ENCODE assay signal across 10 cellular contexts in the genomic region with DNA sequence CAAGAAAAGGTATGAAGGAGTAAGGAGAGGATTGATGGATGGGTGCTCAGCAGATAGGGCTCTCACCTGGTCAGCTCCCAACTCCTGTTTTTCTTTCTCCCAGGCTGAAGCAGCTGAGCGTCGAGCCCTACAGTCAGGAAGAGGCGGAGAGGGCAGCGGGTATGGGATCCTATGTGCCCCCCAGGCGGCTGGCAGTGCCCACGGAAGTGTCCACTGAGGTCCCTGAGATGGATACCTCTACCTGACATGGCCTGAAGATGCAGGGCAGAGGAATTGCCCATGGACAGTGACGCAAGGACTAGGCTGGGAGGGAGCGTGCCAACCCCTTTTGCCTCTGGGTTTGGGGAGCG. TPM values are rescaled to one million over a fixed set of nuclear protein-coding genes. Genes with fewer than 3 reads are reported as not detected.
DNase-seq lines count a peak whose midpoint lies in the region; ATAC-seq, FAIRE-seq and TF ChIP-seq lines count a peak whose summit lies in the region.
"Had no signal": no experiment of that assay in that cellular context is flagged by ENCODE, and none has a peak within 500 bp of the region (broad histone marks: within the 10 kb centered on the region; RNA-seq: fewer than 3 reads in every experiment).

No MANE protein-coding gene starts in this region.

- no peak for TF ChIP-seq POLR2A in GM12878 (IDR thresholded peaks at IDR 0.05; ENCODE audit: low read depth, low read length)
- TF ChIP-seq POLR2A in right lobe of liver (IDR thresholded peaks at IDR 0.05), result no peak
- TF ChIP-seq POLR2A in thyroid gland (IDR thresholded peaks at IDR 0.05), result no peak

- H3K9me3 ChIP-seq in GM12878 (replicated peaks; ENCODE audit: control insufficient read depth, insufficient read depth, low read length), result no peaks in the 10 kb centered on the region
- H3K9me3 ChIP-seq in right lobe of liver, result no peaks in the 10 kb centered on the region
- no peaks in the 10 kb centered on the region for H3K9me3 ChIP-seq in thyroid gland

- intact Hi-C loops in GM12878 (cut with micrococcal nuclease; ENCODE audit: unreplicated experiment) (no loop called here), right lobe of liver (cut with DNase I) (no loop called here), thyroid gland (cut with DNase I) (loop anchor here (5.0 kb wide), 1 partner anchor 62 kb away; the partner anchor contains the start of gene CEP85)

- peak overlapping the region; percentile 89 for H3K4me3 Mint-ChIP-seq in activated CD8-positive, alpha-beta memory T cell treated with anti-CD3 and anti-CD28 coated beads, Interleukin-2, amount 10 ng/mL, durations not matched to agents 7 days and 5 days

- SMC1A ChIA-PET in GM12878 (lab: Charles Lee; ENCODE audit: uncharacterized antibody, unreplicated experiment), result interaction anchor here (0.7 to 1.7 kb wide), 5 partner anchors 57 to 151 kb away, joined by 3 to 23 read pairs (median 5); partner anchors contain the start of genes CD52 and CEP85

- peaks cover 5% of the 10 kb centered on the region for H3K27me3 Mint-ChIP-seq in activated CD8-positive, alpha-beta memory T cell treated with anti-CD3 and anti-CD28 coated beads, Interleukin-2, amount 10 ng/mL, durations not matched to agents 7 days and 5 days

- no peaks in the 10 kb centered on the region for H3K36me3 Mint-ChIP-seq in activated CD8-positive, alpha-beta memory T cell treated with anti-CD3 and anti-CD28 coated beads, Interleukin-2, amount 10 ng/mL, durations not matched to agents 7 days and 5 days

- no peaks in the 10 kb centered on the region for H3K9me3 Mint-ChIP-seq in activated CD8-positive, alpha-beta memory T cell treated with anti-CD3 and anti-CD28 coated beads, Interleukin-2, amount 10 ng/mL, durations not matched to agents 7 days and 5 days (ENCODE audit: low read depth)

- no peak for DNase-seq in activated CD8-positive, alpha-beta memory T cell treated with anti-CD3 and anti-CD28 coated beads, Interleukin-2, amount 10 ng/mL, durations not matched to agents 7 days and 5 days
- no peak for DNase-seq in activated CD8-positive, alpha-beta memory T cell treated with anti-CD3 and anti-CD28 coated beads, Interleukin-2, amount 50 U/mL, for 48 hours
- DNase-seq in GM12878 (ENCODE audit: low read depth, low spot score), result no peak
- no peak for DNase-seq in right lobe of liver
- DNase-seq in thyroid gland, result peak in 1 of 2 donors; percentile 13
- DNase-seq in frontal cortex (ENCODE audit: low spot score in 2 of 2), result no peak
- no peak for DNase-seq in GM19240 (ENCODE audit: insufficient read length, low spot score)
- no peak for DNase-seq in superior temporal gyrus (ENCODE audit: extremely low spot score)
- DNase-seq: stimulated activated CD8-positive, alpha-beta memory T cell treated with anti-CD3 and anti-CD28 coated beads, Interleukin-4, amount 100 ng/mL, for 48 hours had no signal

- H3K4me1 ChIP-seq in GM12878 (ENCODE audit: control insufficient read depth, insufficient read depth, low read length), result peaks cover 7% of the 10 kb centered on the region
- peaks cover 0 to 11% (median 3%) of the 10 kb centered on the region in 4 donors for H3K4me1 ChIP-seq in right lobe of liver
- H3K4me1 ChIP-seq in thyroid gland, result peaks cover 8 to 18% of the 10 kb centered on the region in 2 donors

- H3K9ac ChIP-seq in GM12878 (ENCODE audit: control insufficient read depth, insufficient read depth, low read length), result peak overlapping the region; percentile 90

- BruUV-seq in GM12878 (replicated peaks; lab: Mats Ljungman, UMichigan), result TSS peak; percentile 95

- POLR2A ChIA-PET in GM12878 (lab: Charles Lee), result interaction anchor here (0.6 to 2.0 kb wide), 4 partner anchors 8 to 64 kb away, joined by 3 to 11 read pairs (median 4); partner anchors contain the start of gene CEP85

- H2AFZ ChIP-seq in GM12878 (ENCODE audit: control insufficient read depth, low read depth, low read length), result peak overlapping the region; percentile 72

- H3K36me3 ChIP-seq in GM12878 (ENCODE audit: control insufficient read depth in 2 of 2, insufficient read depth in 2 of 2, low read length in 1 of 2) (no peaks in the 10 kb centered on the region; a peak in 1 of 4 replicates), right lobe of liver (no peaks in the 10 kb centered on the region), thyroid gland (no peaks in the 10 kb centered on the region)

- peak overlapping the region; percentile 79 for H3K27ac ChIP-seq in GM12878 (ENCODE audit: control insufficient read depth, insufficient read depth)
- H3K27ac ChIP-seq in right lobe of liver, result peak overlapping the region; percentile 58 to 73 (median 61)
- H3K27ac ChIP-seq in thyroid gland, result peak overlapping the region in 2 of 3 donors; percentile 50 to 61

- WGBS in GM12878 (ENCODE audit: insufficient coverage, insufficient replicate concordance, low lambda C conversion rate, missing lambda C conversion rate), result 50% methylated on average over 9 of the region's 9 CpGs
- WGBS in right lobe of liver (ENCODE audit: insufficient coverage, low coverage, low lambda C conversion rate, missing lambda C conversion rate), result 40% methylated on average over 2 of the region's 9 CpGs
- WGBS in thyroid gland, 2 donors, result 62 to 66% methylated on average over 8 to 9 of the region's 9 CpGs

- in situ Hi-C loops in GM12878 (cut with MboI), result loop anchor here (5.0 kb wide), 1 partner anchor 152 kb away; no protein-coding TSS in a partner anchor

- TF ChIP-seq EP300 in GM12878 (IDR thresholded peaks at IDR 0.05; ENCODE audit: borderline replicate concordance in 1 of 2, control insufficient read depth in 1 of 2, low read depth in 2 of 2, low read length in 2 of 2), result no peak

- peaks cover 21% of the 10 kb centered on the region for H3K4me1 Mint-ChIP-seq in activated CD8-positive, alpha-beta memory T cell treated with anti-CD3 and anti-CD28 coated beads, Interleukin-2, amount 10 ng/mL, durations not matched to agents 7 days and 5 days

- TF ChIP-seq RAD21 in GM12878 (IDR thresholded peaks at IDR 0.05; ENCODE audit: insufficient read depth, low read depth, low read length), result no peak

- ATAC-seq in activated CD8-positive, alpha-beta memory T cell treated with anti-CD3 and anti-CD28 coated beads, Interleukin-2, amount 10 ng/mL, durations not matched to agents 7 days and 5 days, result no peak
- 0 out of 3 replicates have a peak, but pooled peaks have one; percentile 2 for ATAC-seq in GM12878
- no peak for ATAC-seq in right lobe of liver

- H3K4me3 ChIP-seq in GM12878, result peak overlapping the region; percentile 97
- H3K4me3 ChIP-seq in right lobe of liver, result peak overlapping the region; percentile 93 to 99 (median 99)
- H3K4me3 ChIP-seq in thyroid gland (replicated peaks in 1 of 3), result peak overlapping the region; percentile 56 to 81 (median 58)

- peak overlapping the region; percentile 88 for H3K27ac Mint-ChIP-seq in activated CD8-positive, alpha-beta memory T cell treated with anti-CD3 and anti-CD28 coated beads, Interleukin-2, amount 10 ng/mL, durations not matched to agents 7 days and 5 days

- H3K79me2 ChIP-seq in GM12878 (ENCODE audit: control insufficient read depth, insufficient read depth, low read length), result peaks cover 12% of the 10 kb centered on the region

- RAD21 ChIA-PET in GM12878 (lab: Charles Lee; ENCODE audit: unreplicated experiment), result interaction anchor here (0.9 to 2.8 kb wide), 6 partner anchors 8 to 208 kb away, joined by 3 to 44 read pairs (median 4); partner anchors contain the start of genes CD52 and CEP85

- peak overlapping the region; percentile 93 for H3K4me2 ChIP-seq in GM12878 (ENCODE audit: control insufficient read depth, insufficient read depth)

- no peaks in the 10 kb centered on the region for H4K20me1 ChIP-seq in GM12878 (ENCODE audit: control insufficient read depth, insufficient read depth)

- TF ChIP-seq CTCF in GM12878 (IDR thresholded peaks at IDR 0.05 in 2 of 3, conservative IDR thresholded peaks at IDR 0.05 in 1 of 3; ENCODE audit: control insufficient read depth in 2 of 3, extremely low read depth in 1 of 3, insufficient read depth in 1 of 3, low read depth in 3 of 3, low read length in 3 of 3) (no peak), right lobe of liver (IDR thresholded peaks at IDR 0.05) (no peak), thyroid gland (IDR thresholded peaks at IDR 0.05) (no peak)

- H3K27me3 ChIP-seq in GM12878 (replicated peaks in 1 of 2; ENCODE audit: control insufficient read depth in 2 of 2, insufficient read depth in 2 of 2, low read length in 1 of 2) (no peaks in the 10 kb centered on the region), right lobe of liver (no peaks in the 10 kb centered on the region), thyroid gland (no peaks in the 10 kb centered on the region)

- FAIRE-seq in GM12878 (lab: Jason Lieb, UNC) (no peak), frontal cortex (lab: Jason Lieb, UNC) (no peak)

- CTCF ChIA-PET in activated CD8-positive, alpha-beta memory T cell treated with anti-CD3 and anti-CD28 coated beads, Interleukin-2, amount 10 ng/mL, durations not matched to agents 7 days and 5 days (lab: Charles Lee), result interaction anchor here (0.8 to 9.8 kb wide), 36 partner anchors 8 to 330 kb away, joined by 3 to 105 read pairs (median 6); partner anchors contain the start of genes CD52, CEP85 and CNKSR1
- CTCF ChIA-PET in GM12878 (lab: Yijun Ruan, JAX), result interaction anchor here (1.0 to 5.8 kb wide), 18 partner anchors 8 to 275 kb away, joined by 3 to 110 read pairs (median 4); partner anchors contain the start of genes CATSPER4, CEP85 and PAFAH2

RNA-seq across cellular contexts. Expression of gene ZNF593, which starts 0.7 kb away (rescaled TPM):
- total RNA-seq in activated CD8-positive, alpha-beta memory T cell treated with anti-CD3 and anti-CD28 coated beads, Interleukin-2, amount 10 ng/mL, durations not matched to agents 7 days and 5 days, result 10 to 100 TPM; 40.1 to 48.1 TPM
- total RNA-seq in GM12878 (2013; cell fraction: nucleolus; rRNA removed), result 9.2 and 9.3 TPM in 2 replicates
- total RNA-seq in GM12878 (2014; rRNA removed) (87.5 and 105 TPM in 2 replicates), GM12878 (2014; rRNA removed; fragmentation: Illumina TruSeq; extraction: Trizol) (20.8 and 22.8 TPM in 2 replicates), GM12878 (2021) (59.2 and 60.2 TPM in 2 replicates), right lobe of liver (10 to 100 TPM; 16.8 to 39.6 (median 20.7) TPM), thyroid gland (10 to 100 TPM; 18.3 to 65.8 (median 27.3) TPM), frontal cortex (11.0 TPM)
- polyA plus RNA-seq in GM12878 (2011; ENCODE audit: low read depth), result 15.7 TPM
- polyA plus RNA-seq in GM12878 (2011; rRNA removed) (20.8 and 41.9 TPM in 2 replicates), GM12878 (2014; fragmentation: Illumina TruSeq; extraction: Trizol) (2.8 and 15.1 TPM in 2 replicates), GM12878 (2014; fragmentation: Nextera tagmentation; extraction: Ambion mirVana) (10 to 100 TPM in 1 of 2 experiments, 1 to 10 TPM in 1; 7.7 to 20.1 TPM), GM12878 (2014; rRNA removed) (133 and 156 TPM in 2 replicates), GM12878 (2016; fragmentation: Nextera tagmentation; extraction: Ambion mirVana) (100 to 1,000 TPM; 103 to 110 TPM)
- polyA plus RNA-seq in GM12878 (2011; cell fraction: cytosol; rRNA removed), result 89.6 and 123 TPM in 2 replicates
- polyA plus RNA-seq in GM12878 (2011; cell fraction: nucleus; rRNA removed), result 41.7 and 67.0 TPM in 2 replicates
- polyA plus RNA-seq in GM12878 (2012), result 34.7 and 40.0 TPM in 2 replicates
- 6.9 and 10.7 TPM in 2 replicates for polyA minus RNA-seq in GM12878 (2011; rRNA and poly(A)+ RNA removed)
- 13.8 and 16.5 TPM in 2 replicates for polyA minus RNA-seq in GM12878 (2011; cell fraction: cytosol; rRNA and poly(A)+ RNA removed)
- polyA minus RNA-seq in GM12878 (2011; cell fraction: nucleus; rRNA and poly(A)+ RNA removed), result 10.9 and 20.2 TPM in 2 replicates

RNA-seq across cellular contexts. Expression of gene ZNF593OS, which starts 1.2 kb away (rescaled TPM):
- not detected for total RNA-seq in activated CD8-positive, alpha-beta memory T cell treated with anti-CD3 and anti-CD28 coated beads, Interleukin-2, amount 10 ng/mL, durations not matched to agents 7 days and 5 days
- total RNA-seq in GM12878 (2013; cell fraction: nucleolus; rRNA removed), result not detected in 2 replicates
- total RNA-seq in GM12878 (2014; rRNA removed), result 0.23 TPM in 1 of 2 replicates, not detected in the other
- total RNA-seq in GM12878 (2014; rRNA removed; fragmentation: Illumina TruSeq; extraction: Trizol), result not detected in 2 replicates
- not detected in 2 replicates for total RNA-seq in GM12878 (2021)
- polyA plus RNA-seq in GM12878 (2011; ENCODE audit: low read depth), result 2.1 TPM
- polyA plus RNA-seq in GM12878 (2011; rRNA removed), result not detected in 2 replicates
- polyA plus RNA-seq in GM12878 (2011; cell fraction: cytosol; rRNA removed), result not detected in 2 replicates
- not detected in 2 replicates for polyA plus RNA-seq in GM12878 (2011; cell fraction: nucleus; rRNA removed)
- 0.45 and 0.91 TPM in 2 replicates for polyA plus RNA-seq in GM12878 (2012)
- not detected in 2 replicates for polyA plus RNA-seq in GM12878 (2014; fragmentation: Illumina TruSeq; extraction: Trizol)
- under 1 TPM in 1 of 2 experiments, not detected in 1; 0.16 TPM for polyA plus RNA-seq in GM12878 (2014; fragmentation: Nextera tagmentation; extraction: Ambion mirVana)
- not detected in 2 replicates for polyA plus RNA-seq in GM12878 (2014; rRNA removed)
- 1 to 10 TPM in 1 of 2 experiments, under 1 TPM in 1; 0.96 to 1.7 TPM for polyA plus RNA-seq in GM12878 (2016; fragmentation: Nextera tagmentation; extraction: Ambion mirVana)
- not detected in 2 replicates for polyA minus RNA-seq in GM12878 (2011; rRNA and poly(A)+ RNA removed)
- not detected in 2 replicates for polyA minus RNA-seq in GM12878 (2011; cell fraction: cytosol; rRNA and poly(A)+ RNA removed)
- polyA minus RNA-seq in GM12878 (2011; cell fraction: nucleus; rRNA and poly(A)+ RNA removed), result not detected in 2 replicates
- not detected for total RNA-seq in right lobe of liver
- under 1 TPM in 1 of 4 donors, not detected in 3; 0.33 TPM for total RNA-seq in thyroid gland
- total RNA-seq in frontal cortex, result not detected
- total RNA-seq: Daoy had no signal

RNA-seq across cellular contexts. Expression of gene C1orf232, which starts 1.7 kb away (rescaled TPM):
- total RNA-seq in activated CD8-positive, alpha-beta memory T cell treated with anti-CD3 and anti-CD28 coated beads, Interleukin-2, amount 10 ng/mL, durations not matched to agents 7 days and 5 days, result not detected
- total RNA-seq in GM12878 (2013; cell fraction: nucleolus; rRNA removed), result not detected in 2 replicates
- total RNA-seq in GM12878 (2014; rRNA removed) (not detected in 2 replicates), GM12878 (2014; rRNA removed; fragmentation: Illumina TruSeq; extraction: Trizol) (not detected in 2 replicates), GM12878 (2021) (not detected in 2 replicates), right lobe of liver (not detected), thyroid gland (not detected), frontal cortex (not detected)
- not detected for polyA plus RNA-seq in GM12878 (2011; ENCODE audit: low read depth)
- polyA plus RNA-seq in GM12878 (2011; rRNA removed) (not detected in 2 replicates), GM12878 (2014; fragmentation: Illumina TruSeq; extraction: Trizol) (not detected in 2 replicates), GM12878 (2014; fragmentation: Nextera tagmentation; extraction: Ambion mirVana) (not detected), GM12878 (2014; rRNA removed) (not detected in 2 replicates), GM12878 (2016; fragmentation: Nextera tagmentation; extraction: Ambion mirVana) (not detected)
- polyA plus RNA-seq in GM12878 (2011; cell fraction: cytosol; rRNA removed), result not detected in 2 replicates
- polyA plus RNA-seq in GM12878 (2011; cell fraction: nucleus; rRNA removed), result not detected in 2 replicates
- polyA plus RNA-seq in GM12878 (2012), result not detected in 2 replicates
- not detected in 2 replicates for polyA minus RNA-seq in GM12878 (2011; rRNA and poly(A)+ RNA removed)
- not detected in 2 replicates for polyA minus RNA-seq in GM12878 (2011; cell fraction: cytosol; rRNA and poly(A)+ RNA removed)
- polyA minus RNA-seq in GM12878 (2011; cell fraction: nucleus; rRNA and poly(A)+ RNA removed), result not detected in 2 replicates
- total RNA-seq: Daoy had no signal

RNA-seq across cellular contexts. Expression of gene CNKSR1, which starts 6.8 kb away (rescaled TPM):
- 1 to 10 TPM; 1.4 to 1.5 TPM for total RNA-seq in activated CD8-positive, alpha-beta memory T cell treated with anti-CD3 and anti-CD28 coated beads, Interleukin-2, amount 10 ng/mL, durations not matched to agents 7 days and 5 days
- total RNA-seq in GM12878 (2013; cell fraction: nucleolus; rRNA removed), result 4.2 and 5.6 TPM in 2 replicates
- 0.87 and 1.2 TPM in 2 replicates for total RNA-seq in GM12878 (2014; rRNA removed)
- 0.37 and 0.40 TPM in 2 replicates for total RNA-seq in GM12878 (2014; rRNA removed; fragmentation: Illumina TruSeq; extraction: Trizol)
- total RNA-seq in GM12878 (2021), result 1.1 TPM in 2 replicates
- polyA plus RNA-seq in GM12878 (2011; ENCODE audit: low read depth), result 1.2 TPM
- polyA plus RNA-seq in GM12878 (2011; rRNA removed), result 0.90 and 1.1 TPM in 2 replicates
- 1.5 and 1.7 TPM in 2 replicates for polyA plus RNA-seq in GM12878 (2011; cell fraction: cytosol; rRNA removed)
- 7.6 and 8.4 TPM in 2 replicates for polyA plus RNA-seq in GM12878 (2011; cell fraction: nucleus; rRNA removed)
- 1.8 and 2.6 TPM in 2 replicates for polyA plus RNA-seq in GM12878 (2012)
- 0.11 and 0.82 TPM in 2 replicates for polyA plus RNA-seq in GM12878 (2014; fragmentation: Illumina TruSeq; extraction: Trizol)
- under 1 TPM; 0.06 to 0.15 TPM for polyA plus RNA-seq in GM12878 (2014; fragmentation: Nextera tagmentation; extraction: Ambion mirVana)
- polyA plus RNA-seq in GM12878 (2014; rRNA removed), result 1.2 and 1.5 TPM in 2 replicates
- under 1 TPM; 0.33 to 0.95 TPM for polyA plus RNA-seq in GM12878 (2016; fragmentation: Nextera tagmentation; extraction: Ambion mirVana)
- 0.88 and 2.3 TPM in 2 replicates for polyA minus RNA-seq in GM12878 (2011; rRNA and poly(A)+ RNA removed)
- not detected in 2 replicates for polyA minus RNA-seq in GM12878 (2011; cell fraction: cytosol; rRNA and poly(A)+ RNA removed)
- polyA minus RNA-seq in GM12878 (2011; cell fraction: nucleus; rRNA and poly(A)+ RNA removed), result 2.3 and 2.7 TPM in 2 replicates
- 1 to 10 TPM in 4 of 6 experiments, under 1 TPM in 2; 0.72 to 1.4 (median 1.1) TPM for total RNA-seq in right lobe of liver
- 10 to 100 TPM; 20.0 to 81.2 (median 31.6) TPM for total RNA-seq in thyroid gland
- 3.3 TPM for total RNA-seq in frontal cortex

RNA-seq across cellular contexts. Expression of gene FAM110D, which starts 11.6 kb away (rescaled TPM):
- not detected for total RNA-seq in activated CD8-positive, alpha-beta memory T cell treated with anti-CD3 and anti-CD28 coated beads, Interleukin-2, amount 10 ng/mL, durations not matched to agents 7 days and 5 days
- not detected in 2 replicates for total RNA-seq in GM12878 (2013; cell fraction: nucleolus; rRNA removed)
- total RNA-seq in GM12878 (2014; rRNA removed) (0.06 TPM in 1 of 2 replicates, not detected in the other), GM12878 (2014; rRNA removed; fragmentation: Illumina TruSeq; extraction: Trizol) (not detected in 2 replicates), GM12878 (2021) (not detected in 2 replicates), right lobe of liver (under 1 TPM; 0.22 to 0.53 (median 0.34) TPM), thyroid gland (10 to 100 TPM in 1 of 4 donors, 1 to 10 TPM in 3; 3.5 to 15.6 (median 6.8) TPM), frontal cortex (0.82 TPM)
- polyA plus RNA-seq in GM12878 (2011; ENCODE audit: low read depth), result not detected
- polyA plus RNA-seq in GM12878 (2011; rRNA removed) (not detected in 2 replicates), GM12878 (2014; fragmentation: Illumina TruSeq; extraction: Trizol) (not detected in 2 replicates), GM12878 (2014; fragmentation: Nextera tagmentation; extraction: Ambion mirVana) (not detected), GM12878 (2014; rRNA removed) (not detected in 2 replicates), GM12878 (2016; fragmentation: Nextera tagmentation; extraction: Ambion mirVana) (not detected)
- polyA plus RNA-seq in GM12878 (2011; cell fraction: cytosol; rRNA removed), result not detected in 2 replicates
- polyA plus RNA-seq in GM12878 (2011; cell fraction: nucleus; rRNA removed), result not detected in 2 replicates
- not detected in 2 replicates for polyA plus RNA-seq in GM12878 (2012)
- not detected in 2 replicates for polyA minus RNA-seq in GM12878 (2011; rRNA and poly(A)+ RNA removed)
- not detected in 2 replicates for polyA minus RNA-seq in GM12878 (2011; cell fraction: cytosol; rRNA and poly(A)+ RNA removed)
- not detected in 2 replicates for polyA minus RNA-seq in GM12878 (2011; cell fraction: nucleus; rRNA and poly(A)+ RNA removed)
